ENCODE assay signal across 2 cellular contexts in genomic region chr2:27736890-27737204, GRCh38.
TF ChIP-seq lines count a peak whose summit lies in the region.

No MANE protein-coding gene starts in this region.

TF ChIP-seq in IMR-90, 13 proteins besides CTCF, POLR2A, EP300 and RAD21:
- TF ChIP-seq CHD1 (IDR thresholded peaks at IDR 0.05; ENCODE audit: low read depth, low read length) (no peak), NFE2L2 (IDR thresholded peaks at IDR 0.05; ENCODE audit: low read depth, low read length) (no peak), USF2 (IDR thresholded peaks at IDR 0.05; ENCODE audit: low read depth, low read length) (no peak), RCOR1 (IDR thresholded peaks at IDR 0.05; ENCODE audit: insufficient replicate concordance, low read length) (no peak), MXI1 (IDR thresholded peaks at IDR 0.05; ENCODE audit: borderline replicate concordance, low read depth, low read length) (no peak), FOS (IDR thresholded peaks at IDR 0.05; ENCODE audit: low read depth, low read length) (no peak), SMC3 (IDR thresholded peaks at IDR 0.05; ENCODE audit: low read depth, low read length) (no peak), MAFK (IDR thresholded peaks at IDR 0.05; ENCODE audit: low read depth, low read length) (no peak), ELK1 (IDR thresholded peaks at IDR 0.05; ENCODE audit: borderline replicate concordance, low read depth, low read length) (no peak), RFX5 (IDR thresholded peaks at IDR 0.05; ENCODE audit: low read depth, low read length) (no peak), CEBPB (IDR thresholded peaks at IDR 0.05; ENCODE audit: low read depth, low read length) (no peak), MAZ (IDR thresholded peaks at IDR 0.05; ENCODE audit: borderline replicate concordance, low read depth, low read length) (no peak), BHLHE40 (IDR thresholded peaks at IDR 0.05; ENCODE audit: low read depth, low read length) (no peak)
TF ChIP-seq in IMR-90: peak in this region for 0.

TF ChIP-seq in endothelial cell of umbilical vein, 7 proteins besides CTCF, POLR2A, EP300 and RAD21:
- TF ChIP-seq POLR2AphosphoS5 (IDR thresholded peaks at IDR 0.05; ENCODE audit: insufficient read depth, low read depth, low read length) (no peak), MAX (IDR thresholded peaks at IDR 0.05; ENCODE audit: insufficient read depth, insufficient read length) (no peak), EZH2 (IDR thresholded peaks at IDR 0.05; ENCODE audit: borderline replicate concordance, low read depth, low read length, severe bottlenecking) (no peak), GATA2 (IDR thresholded peaks at IDR 0.05; ENCODE audit: insufficient read depth, insufficient read length, low read depth, low read length) (no peak), FOS (IDR thresholded peaks at IDR 0.05; ENCODE audit: borderline replicate concordance, insufficient read depth, low read length) (no peak), JUN (IDR thresholded peaks at IDR 0.05; ENCODE audit: borderline replicate concordance, insufficient read depth, insufficient read length, low read depth) (no peak), MYC (IDR thresholded peaks at IDR 0.05; ENCODE audit: low read depth, low read length) (no peak)
